8 cellular contexts compared by ENCODE assay signal in the genomic region with DNA sequence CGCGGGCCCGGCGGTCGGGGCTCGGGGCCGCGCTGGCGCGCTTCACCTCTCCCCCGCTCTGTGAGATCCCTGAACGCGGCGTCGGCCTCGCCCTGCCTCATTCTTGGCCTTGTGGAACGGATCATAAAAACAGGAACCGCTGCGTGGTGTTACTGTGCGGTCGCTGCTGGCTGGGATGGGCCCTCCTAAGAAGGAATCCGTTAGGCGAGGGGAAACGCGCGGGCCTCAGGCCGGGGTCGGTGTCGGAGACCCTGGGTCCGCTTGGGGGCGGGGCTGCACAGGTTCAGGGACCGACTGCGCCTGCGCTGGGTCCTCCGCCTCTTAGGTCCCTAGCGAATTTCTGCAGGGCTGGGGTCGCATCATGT. TPM values are rescaled to one million over a fixed set of nuclear protein-coding genes. Genes with fewer than 3 reads are reported as not detected.
DNase-seq lines count a peak whose midpoint lies in the region; ATAC-seq and TF ChIP-seq lines count a peak whose summit lies in the region.

No MANE protein-coding gene starts in this region.

- H3K36me3 Mint-ChIP-seq in endothelial cell (ENCODE audit: low read depth, unreplicated experiment), result peaks cover 8% of the 10 kb centered on the region

- H3K4me1 ChIP-seq in BE2C, result no peaks in the 10 kb centered on the region; the same call in 1 of the 2 replicates

- no peak overlapping the region for H3K27ac Mint-ChIP-seq in endothelial cell (ENCODE audit: unreplicated experiment)

- H3K27me3 Mint-ChIP-seq in endothelial cell (ENCODE audit: unreplicated experiment), result peaks cover 6% of the 10 kb centered on the region

- H3K27me3 ChIP-seq in BE2C, result no peaks in the 10 kb centered on the region

- peaks cover 29% of the 10 kb centered on the region for H3K36me3 ChIP-seq in BE2C

- no peaks in the 10 kb centered on the region for H3K9me3 Mint-ChIP-seq in endothelial cell (ENCODE audit: unreplicated experiment)

- DNase-seq in BE2C, result peak; percentile 90
- peak; percentile 65 to 82 for DNase-seq in NOMO-1 (lab: John Stamatoyannopoulos, UW; ENCODE audit: unreplicated experiment in 2 of 2)
- DNase-seq in activated CD8-positive, alpha-beta memory T cell treated with anti-CD3 and anti-CD28 coated beads, Interleukin-2, amount 50 U/mL, for 4 hours, result peak; percentile 74
- peak; percentile 88 for DNase-seq in endothelial cell (ENCODE audit: low spot score)
- DNase-seq in midbrain (lab: John Stamatoyannopoulos, UW), result peak; percentile 64
- peak; percentile 20 to 63 for DNase-seq in stimulated activated CD8-positive, alpha-beta memory T cell treated with anti-CD3 and anti-CD28 coated beads, Interleukin-2, amount 100 ng/mL, for 1 hour (ENCODE audit: low read depth in 2 of 2)

- no peaks in the 10 kb centered on the region for H3K9me3 ChIP-seq in BE2C

- peak; percentile 46 for ATAC-seq in GM19324 (IDR thresholded peaks at IDR 0.05; ENCODE audit: low FRiP score, unreplicated experiment)
- peak; percentile 39 for ATAC-seq in HG03460 (IDR thresholded peaks at IDR 0.05; ENCODE audit: unreplicated experiment)

- peaks cover 27% of the 10 kb centered on the region for H3K4me1 Mint-ChIP-seq in endothelial cell (ENCODE audit: unreplicated experiment)

- TF ChIP-seq CTCF in BE2C (IDR thresholded peaks at IDR 0.05; ENCODE audit: low read depth, low read length), result no peak
- TF ChIP-seq CTCF in endothelial cell (IDR thresholded peaks at IDR 0.05; ENCODE audit: unreplicated experiment), result no peak

- peak overlapping the region; percentile 87 for H3K4me3 ChIP-seq in BE2C (ENCODE audit: low read depth, low read length)

- H3K4me3 Mint-ChIP-seq in endothelial cell (ENCODE audit: unreplicated experiment), result peak overlapping the region; percentile 89

RNA-seq across cellular contexts. Expression of a gene that starts 0.4 kb away (rescaled TPM):
- 30.4 TPM for polyA plus RNA-seq in BE2C (2012; ENCODE audit: insufficient read depth, insufficient read length, low read depth)
- 58.1 TPM for total RNA-seq in endothelial cell (ENCODE audit: unreplicated experiment)

RNA-seq across cellular contexts. Expression of a gene that starts 5.2 kb away (rescaled TPM):
- polyA plus RNA-seq in BE2C (2012; ENCODE audit: insufficient read depth, insufficient read length, low read depth), result 22.3 TPM
- 51.6 TPM for total RNA-seq in endothelial cell (ENCODE audit: unreplicated experiment)

RNA-seq across cellular contexts. Expression of a gene that starts 49.7 kb away (rescaled TPM):
- 0.74 TPM for polyA plus RNA-seq in BE2C (2012; ENCODE audit: insufficient read depth, insufficient read length, low read depth)
- total RNA-seq in endothelial cell (ENCODE audit: unreplicated experiment), result 346 TPM

Comparison
In these comparisons a context has a peak if more than half of its experiments do, and no peak if none do; other contexts are left out.
1. Peak in every context shown above with its lines: DNase-seq, ATAC-seq and H3K4me3 ChIP-seq.